Comparison of ENCODE assay signal across 1 cellular context in genomic region chr10:3852147-3852904, GRCh38.
TF ChIP-seq lines count a peak whose summit lies in the region.

No MANE protein-coding gene starts in this region.

TF ChIP-seq in K562, 482 proteins besides CTCF, POLR2A, EP300 and RAD21 (continued from another document and continues in another):
- no peak for TF ChIP-seq RREB1 (CRISPR knock-in tag; IDR thresholded peaks at IDR 0.05)
- TF ChIP-seq, protein P1, sequence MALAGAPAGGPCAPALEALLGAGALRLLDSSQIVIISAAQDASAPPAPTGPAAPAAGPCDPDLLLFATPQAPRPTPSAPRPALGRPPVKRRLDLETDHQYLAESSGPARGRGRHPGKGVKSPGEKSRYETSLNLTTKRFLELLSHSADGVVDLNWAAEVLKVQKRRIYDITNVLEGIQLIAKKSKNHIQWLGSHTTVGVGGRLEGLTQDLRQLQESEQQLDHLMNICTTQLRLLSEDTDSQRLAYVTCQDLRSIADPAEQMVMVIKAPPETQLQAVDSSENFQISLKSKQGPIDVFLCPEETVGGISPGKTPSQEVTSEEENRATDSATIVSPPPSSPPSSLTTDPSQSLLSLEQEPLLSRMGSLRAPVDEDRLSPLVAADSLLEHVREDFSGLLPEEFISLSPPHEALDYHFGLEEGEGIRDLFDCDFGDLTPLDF (CRISPR knock-in tag; IDR thresholded peaks at IDR 0.05) = no peak
- TF ChIP-seq HDAC2 (IDR thresholded peaks at IDR 0.05) = peak; percentile 25; the same call in 1 of the 2 replicates
- no peak for TF ChIP-seq GTF2B (IDR thresholded peaks at IDR 0.05; ENCODE audit: extremely low read depth, insufficient read length)
- no peak for TF ChIP-seq ZNF696 (CRISPR knock-in tag; conservative IDR thresholded peaks at IDR 0.05)
- no peak for TF ChIP-seq ZNF140 (CRISPR knock-in tag; IDR thresholded peaks at IDR 0.05)
- peak; percentile 98 for TF ChIP-seq ZEB2 (IDR thresholded peaks at IDR 0.05)
- no peak for TF ChIP-seq POLR2AphosphoS5 (IDR thresholded peaks at IDR 0.05; ENCODE audit: control insufficient read depth, insufficient read depth, low read depth, low read length)
- peak; percentile 97 for TF ChIP-seq JUND (IDR thresholded peaks at IDR 0.05; ENCODE audit: borderline replicate concordance, low read depth, low read length)
- peak; percentile 99 for TF ChIP-seq JUND (tag; IDR thresholded peaks at IDR 0.05; ENCODE audit: borderline replicate concordance, low read depth, low read length)
- TF ChIP-seq HDAC3 (IDR thresholded peaks at IDR 0.05; ENCODE audit: borderline replicate concordance, partially characterized antibody) = peak; percentile 28
- peak; percentile 97 for TF ChIP-seq DPF2 (IDR thresholded peaks at IDR 0.05)
- TF ChIP-seq ZNF699 (CRISPR knock-in tag; IDR thresholded peaks at IDR 0.05; ENCODE audit: insufficient replicate concordance) = no peak
- no peak; the same call in 1 of the 2 replicates for TF ChIP-seq TCFL5 (CRISPR knock-in tag; conservative IDR thresholded peaks at IDR 0.05)
- no peak for TF ChIP-seq HNRNPL (IDR thresholded peaks at IDR 0.05; ENCODE audit: low read depth, low read length)
- no peak for TF ChIP-seq KLF1 (tag; IDR thresholded peaks at IDR 0.05)
- TF ChIP-seq, protein P2, sequence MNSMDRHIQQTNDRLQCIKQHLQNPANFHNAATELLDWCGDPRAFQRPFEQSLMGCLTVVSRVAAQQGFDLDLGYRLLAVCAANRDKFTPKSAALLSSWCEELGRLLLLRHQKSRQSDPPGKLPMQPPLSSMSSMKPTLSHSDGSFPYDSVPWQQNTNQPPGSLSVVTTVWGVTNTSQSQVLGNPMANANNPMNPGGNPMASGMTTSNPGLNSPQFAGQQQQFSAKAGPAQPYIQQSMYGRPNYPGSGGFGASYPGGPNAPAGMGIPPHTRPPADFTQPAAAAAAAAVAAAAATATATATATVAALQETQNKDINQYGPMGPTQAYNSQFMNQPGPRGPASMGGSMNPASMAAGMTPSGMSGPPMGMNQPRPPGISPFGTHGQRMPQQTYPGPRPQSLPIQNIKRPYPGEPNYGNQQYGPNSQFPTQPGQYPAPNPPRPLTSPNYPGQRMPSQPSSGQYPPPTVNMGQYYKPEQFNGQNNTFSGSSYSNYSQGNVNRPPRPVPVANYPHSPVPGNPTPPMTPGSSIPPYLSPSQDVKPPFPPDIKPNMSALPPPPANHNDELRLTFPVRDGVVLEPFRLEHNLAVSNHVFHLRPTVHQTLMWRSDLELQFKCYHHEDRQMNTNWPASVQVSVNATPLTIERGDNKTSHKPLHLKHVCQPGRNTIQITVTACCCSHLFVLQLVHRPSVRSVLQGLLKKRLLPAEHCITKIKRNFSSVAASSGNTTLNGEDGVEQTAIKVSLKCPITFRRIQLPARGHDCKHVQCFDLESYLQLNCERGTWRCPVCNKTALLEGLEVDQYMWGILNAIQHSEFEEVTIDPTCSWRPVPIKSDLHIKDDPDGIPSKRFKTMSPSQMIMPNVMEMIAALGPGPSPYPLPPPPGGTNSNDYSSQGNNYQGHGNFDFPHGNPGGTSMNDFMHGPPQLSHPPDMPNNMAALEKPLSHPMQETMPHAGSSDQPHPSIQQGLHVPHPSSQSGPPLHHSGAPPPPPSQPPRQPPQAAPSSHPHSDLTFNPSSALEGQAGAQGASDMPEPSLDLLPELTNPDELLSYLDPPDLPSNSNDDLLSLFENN (IDR thresholded peaks at IDR 0.05; ENCODE audit: low read depth in 2 of 2, low read length in 2 of 2) = no peak
- no peak for TF ChIP-seq FOXP4 (CRISPR knock-in tag; IDR thresholded peaks at IDR 0.05; ENCODE audit: borderline replicate concordance)
- TF ChIP-seq, protein P3, sequence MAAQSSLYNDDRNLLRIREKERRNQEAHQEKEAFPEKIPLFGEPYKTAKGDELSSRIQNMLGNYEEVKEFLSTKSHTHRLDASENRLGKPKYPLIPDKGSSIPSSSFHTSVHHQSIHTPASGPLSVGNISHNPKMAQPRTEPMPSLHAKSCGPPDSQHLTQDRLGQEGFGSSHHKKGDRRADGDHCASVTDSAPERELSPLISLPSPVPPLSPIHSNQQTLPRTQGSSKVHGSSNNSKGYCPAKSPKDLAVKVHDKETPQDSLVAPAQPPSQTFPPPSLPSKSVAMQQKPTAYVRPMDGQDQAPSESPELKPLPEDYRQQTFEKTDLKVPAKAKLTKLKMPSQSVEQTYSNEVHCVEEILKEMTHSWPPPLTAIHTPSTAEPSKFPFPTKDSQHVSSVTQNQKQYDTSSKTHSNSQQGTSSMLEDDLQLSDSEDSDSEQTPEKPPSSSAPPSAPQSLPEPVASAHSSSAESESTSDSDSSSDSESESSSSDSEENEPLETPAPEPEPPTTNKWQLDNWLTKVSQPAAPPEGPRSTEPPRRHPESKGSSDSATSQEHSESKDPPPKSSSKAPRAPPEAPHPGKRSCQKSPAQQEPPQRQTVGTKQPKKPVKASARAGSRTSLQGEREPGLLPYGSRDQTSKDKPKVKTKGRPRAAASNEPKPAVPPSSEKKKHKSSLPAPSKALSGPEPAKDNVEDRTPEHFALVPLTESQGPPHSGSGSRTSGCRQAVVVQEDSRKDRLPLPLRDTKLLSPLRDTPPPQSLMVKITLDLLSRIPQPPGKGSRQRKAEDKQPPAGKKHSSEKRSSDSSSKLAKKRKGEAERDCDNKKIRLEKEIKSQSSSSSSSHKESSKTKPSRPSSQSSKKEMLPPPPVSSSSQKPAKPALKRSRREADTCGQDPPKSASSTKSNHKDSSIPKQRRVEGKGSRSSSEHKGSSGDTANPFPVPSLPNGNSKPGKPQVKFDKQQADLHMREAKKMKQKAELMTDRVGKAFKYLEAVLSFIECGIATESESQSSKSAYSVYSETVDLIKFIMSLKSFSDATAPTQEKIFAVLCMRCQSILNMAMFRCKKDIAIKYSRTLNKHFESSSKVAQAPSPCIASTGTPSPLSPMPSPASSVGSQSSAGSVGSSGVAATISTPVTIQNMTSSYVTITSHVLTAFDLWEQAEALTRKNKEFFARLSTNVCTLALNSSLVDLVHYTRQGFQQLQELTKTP (IDR thresholded peaks at IDR 0.05; ENCODE audit: low read depth in 1 of 2, partially characterized antibody in 2 of 2) = peak; percentile 48 to 82
- no peak for TF ChIP-seq SETDB1 (IDR thresholded peaks at IDR 0.05; ENCODE audit: low read length)
- peak; percentile 73 for TF ChIP-seq BACH1 (tag; IDR thresholded peaks at IDR 0.05)
- TF ChIP-seq, protein P4, sequence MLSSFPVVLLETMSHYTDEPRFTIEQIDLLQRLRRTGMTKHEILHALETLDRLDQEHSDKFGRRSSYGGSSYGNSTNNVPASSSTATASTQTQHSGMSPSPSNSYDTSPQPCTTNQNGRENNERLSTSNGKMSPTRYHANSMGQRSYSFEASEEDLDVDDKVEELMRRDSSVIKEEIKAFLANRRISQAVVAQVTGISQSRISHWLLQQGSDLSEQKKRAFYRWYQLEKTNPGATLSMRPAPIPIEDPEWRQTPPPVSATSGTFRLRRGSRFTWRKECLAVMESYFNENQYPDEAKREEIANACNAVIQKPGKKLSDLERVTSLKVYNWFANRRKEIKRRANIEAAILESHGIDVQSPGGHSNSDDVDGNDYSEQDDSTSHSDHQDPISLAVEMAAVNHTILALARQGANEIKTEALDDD (IDR thresholded peaks at IDR 0.05) = peak; percentile 63; the same call in 1 of the 2 replicates
- no peak for TF ChIP-seq PPARD (CRISPR knock-in tag; IDR thresholded peaks at IDR 0.05)
- TF ChIP-seq SMARCB1 (IDR thresholded peaks at IDR 0.05; ENCODE audit: insufficient read length, low read depth) = no peak
- no peak for TF ChIP-seq MXI1 (IDR thresholded peaks at IDR 0.05; ENCODE audit: low read depth, low read length)
- no peak for TF ChIP-seq PTTG1 (tag; IDR thresholded peaks at IDR 0.05; ENCODE audit: low read depth)
- TF ChIP-seq, protein P5, sequence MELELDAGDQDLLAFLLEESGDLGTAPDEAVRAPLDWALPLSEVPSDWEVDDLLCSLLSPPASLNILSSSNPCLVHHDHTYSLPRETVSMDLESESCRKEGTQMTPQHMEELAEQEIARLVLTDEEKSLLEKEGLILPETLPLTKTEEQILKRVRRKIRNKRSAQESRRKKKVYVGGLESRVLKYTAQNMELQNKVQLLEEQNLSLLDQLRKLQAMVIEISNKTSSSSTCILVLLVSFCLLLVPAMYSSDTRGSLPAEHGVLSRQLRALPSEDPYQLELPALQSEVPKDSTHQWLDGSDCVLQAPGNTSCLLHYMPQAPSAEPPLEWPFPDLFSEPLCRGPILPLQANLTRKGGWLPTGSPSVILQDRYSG (tag; conservative IDR thresholded peaks at IDR 0.05; ENCODE audit: low read depth) = 0 out of 2 replicates have a peak, but pooled peaks have one; percentile 52
- no peak for TF ChIP-seq NFXL1 (CRISPR knock-in tag; IDR thresholded peaks at IDR 0.05)
- peak; percentile 59 for TF ChIP-seq L3MBTL2 (IDR thresholded peaks at IDR 0.05)
- TF ChIP-seq ZNF707 (CRISPR knock-in tag; conservative IDR thresholded peaks at IDR 0.05) = no peak
- TF ChIP-seq ZHX1 (conservative IDR thresholded peaks at IDR 0.05; ENCODE audit: low read length) = no peak
- TF ChIP-seq NR4A1 (CRISPR knock-in tag; IDR thresholded peaks at IDR 0.05) = no peak
- TF ChIP-seq NR4A1 (tag; IDR thresholded peaks at IDR 0.05) = peak; percentile 47; the same call in 1 of the 2 replicates
